Comparison of ENCODE assay signal across 10 cellular contexts in genomic region chr22:42895541-42895981, GRCh38. TPM values are rescaled to one million over a fixed set of nuclear protein-coding genes. Genes with fewer than 3 reads are reported as not detected.
DNase-seq lines count a peak whose midpoint lies in the region; ATAC-seq and TF ChIP-seq lines count a peak whose summit lies in the region.
"Had no signal": no experiment of that assay in that cellular context is flagged by ENCODE, and none has a peak within 500 bp of the region (broad histone marks: within the 10 kb centered on the region; RNA-seq: fewer than 3 reads in every experiment).

No MANE protein-coding gene starts in this region.

- peaks cover 0 to 4% of the 10 kb centered on the region in 2 donors for H3K36me3 ChIP-seq in adrenal gland (replicated peaks in 1 of 2)

- TF ChIP-seq POLR2A in adrenal gland (IDR thresholded peaks at IDR 0.05) = peak in 1 of 2 donors; percentile 21

- H3K27me3 ChIP-seq in adrenal gland = no peaks in the 10 kb centered on the region

- DNase-seq in stimulated activated naive CD8-positive, alpha-beta T cell treated with anti-CD3 and anti-CD28 coated beads, Interleukin-15, Interleukin-2, amounts not matched to agents 100 U/mL and 50 U/mL, for 24 hours = no peak
- DNase-seq in adrenal gland = peak in 4 of 7 donors; percentile 53 to 69 (median 56)
- DNase-seq in medulla oblongata (ENCODE audit: extremely low spot score) = peak; percentile 63
- DNase-seq in DMS53 treated with DMSO at 0.1 percent for 48 hours (lab: John Stamatoyannopoulos, UW; ENCODE audit: unreplicated experiment) = no peak
- no peak for DNase-seq in NCI-H2029 treated with DMSO at 0.1 percent for 48 hours (lab: John Stamatoyannopoulos, UW)
- DNase-seq: Karpas-422 had no signal

- no peak overlapping the region for H3K4me3 ChIP-seq in adrenal gland

- no peaks in the 10 kb centered on the region for H3K36me3 Mint-ChIP-seq in stimulated activated naive CD8-positive, alpha-beta T cell treated with anti-CD3 and anti-CD28 coated beads, Interleukin-15, Interleukin-2, amounts not matched to agents 100 ng/mL and 50 ng/mL, for 24 hours (ENCODE audit: low read depth)

- no peaks in the 10 kb centered on the region for H3K9me3 Mint-ChIP-seq in stimulated activated naive CD8-positive, alpha-beta T cell treated with anti-CD3 and anti-CD28 coated beads, Interleukin-15, Interleukin-2, amounts not matched to agents 100 ng/mL and 50 ng/mL, for 24 hours

- H3K4me1 Mint-ChIP-seq in stimulated activated naive CD8-positive, alpha-beta T cell treated with anti-CD3 and anti-CD28 coated beads, Interleukin-15, Interleukin-2, amounts not matched to agents 100 ng/mL and 50 ng/mL, for 24 hours (ENCODE audit: low read depth) = peaks cover 39% of the 10 kb centered on the region

- no peaks in the 10 kb centered on the region for H3K9me3 ChIP-seq in adrenal gland (replicated peaks in 1 of 3)

- H3K4me1 ChIP-seq in adrenal gland (replicated peaks in 1 of 2) = peaks cover 11 to 28% of the 10 kb centered on the region in 2 donors

- no peaks in the 10 kb centered on the region for H3K27me3 Mint-ChIP-seq in stimulated activated naive CD8-positive, alpha-beta T cell treated with anti-CD3 and anti-CD28 coated beads, Interleukin-15, Interleukin-2, amounts not matched to agents 100 ng/mL and 50 ng/mL, for 24 hours

- peak overlapping the region; percentile 14 to 83 (median 29) for H3K27ac ChIP-seq in adrenal gland
- H3K27ac ChIP-seq: C4-2B had no signal

- intact Hi-C loops in adrenal gland (cut with DNase I) = no loop called here

- no peak for ATAC-seq in stimulated activated naive CD8-positive, alpha-beta T cell treated with anti-CD3 and anti-CD28 coated beads, Interleukin-15, Interleukin-2, amounts not matched to agents 100 U/mL and 50 U/mL, for 24 hours
- ATAC-seq in HG02588 (IDR thresholded peaks at IDR 0.05; ENCODE audit: unreplicated experiment) = no peak
- ATAC-seq in HG02571 (IDR thresholded peaks at IDR 0.05; ENCODE audit: unreplicated experiment) = no peak

- H3K4me3 Mint-ChIP-seq in stimulated activated naive CD8-positive, alpha-beta T cell treated with anti-CD3 and anti-CD28 coated beads, Interleukin-15, Interleukin-2, amounts not matched to agents 100 ng/mL and 50 ng/mL, for 24 hours = peak overlapping the region; percentile 21

- TF ChIP-seq CTCF in adrenal gland (IDR thresholded peaks at IDR 0.05) = no peak

- peak overlapping the region; percentile 57 for H3K27ac Mint-ChIP-seq in stimulated activated naive CD8-positive, alpha-beta T cell treated with anti-CD3 and anti-CD28 coated beads, Interleukin-15, Interleukin-2, amounts not matched to agents 100 ng/mL and 50 ng/mL, for 24 hours

- 32 to 56% (median 41%) methylated on average over 9 of the region's 9 CpGs for WGBS in adrenal gland, 4 donors

RNA-seq across cellular contexts. Expression of gene ARFGAP3, which starts 38.5 kb away (rescaled TPM):
- total RNA-seq in adrenal gland = 100 to 1,000 TPM in 7 of 8 donors, 10 to 100 TPM in 1; 98.9 to 183 (median 118) TPM
- 100 to 1,000 TPM in 1 of 3 donors, 10 to 100 TPM in 2; 48.7 to 268 (median 71.7) TPM for polyA plus RNA-seq in adrenal gland

Comparison
In these comparisons a context has a peak if more than half of its experiments do, and no peak if none do; other contexts are left out.
1. DNase-seq: peak in adrenal gland (4 of 7) and medulla oblongata (single experiment); none in stimulated activated naive CD8-positive, alpha-beta T cell treated with anti-CD3 and anti-CD28 coated beads, Interleukin-15, Interleukin-2, amounts not matched to agents 100 U/mL and 50 U/mL, for 24 hours (single experiment), DMS53 treated with DMSO at 0.1 percent for 48 hours (single experiment) and NCI-H2029 treated with DMSO at 0.1 percent for 48 hours (single experiment).